In genomic region chr1:36217667-36218066, GRCh38 we compare ENCODE assay signal across 10 cellular contexts. TPM values are rescaled to one million over a fixed set of nuclear protein-coding genes. Genes with fewer than 3 reads are reported as not detected.
DNase-seq lines count a peak whose midpoint lies in the region; ATAC-seq and TF ChIP-seq lines count a peak whose summit lies in the region.
"Had no signal": no experiment of that assay in that cellular context is flagged by ENCODE, and none has a peak within 500 bp of the region (broad histone marks: within the 10 kb centered on the region; RNA-seq: fewer than 3 reads in every experiment).

No MANE protein-coding gene starts in this region.

- no peaks in the 10 kb centered on the region for H3K36me3 Mint-ChIP-seq in WTC11

- peak; percentile 62 for ATAC-seq in WTC11
- ATAC-seq in heart right ventricle: peak in 6 of 8 donors; percentile 65 to 78 (median 72)
- peak; percentile 51 for ATAC-seq in sciatic nerve
- ATAC-seq in HG02678 (IDR thresholded peaks at IDR 0.05; ENCODE audit: unreplicated experiment): no peak
- no peak for ATAC-seq in GM18520 (IDR thresholded peaks at IDR 0.05; ENCODE audit: unreplicated experiment)

- H3K4me3 Mint-ChIP-seq in WTC11: no peak overlapping the region

- POLR2A ChIA-PET in WTC11 (lab: Charles Lee): no interaction called here

- H3K4me1 ChIP-seq in heart right ventricle: peaks cover 0 to 17% (median under 1%) of the 10 kb centered on the region in 9 donors

- H3K4me1 Mint-ChIP-seq in WTC11: no peaks in the 10 kb centered on the region

- H3K27ac ChIP-seq in heart right ventricle: peak overlapping the region in 3 of 10 donors; percentile 20 to 30 (median 27)
- H3K27ac ChIP-seq: tibial artery had no signal

- WGBS in heart right ventricle, 2 donors: 42 to 50% methylated on average over 2 of the region's 2 CpGs

- DNase-seq in DMS 273 (lab: John Stamatoyannopoulos, UW; ENCODE audit: unreplicated experiment): peak; percentile 48
- no peak for DNase-seq in DMS 273 treated with DMSO at 0.1 percent for 48 hours (lab: John Stamatoyannopoulos, UW)
- DNase-seq in WTC11 (ENCODE audit: low spot score): no peak
- no peak for DNase-seq in heart right ventricle
- DNase-seq in sciatic nerve (ENCODE audit: low spot score): no peak
- DNase-seq in COLO668 (lab: John Stamatoyannopoulos, UW; ENCODE audit: unreplicated experiment): no peak
- DNase-seq: 8988T had no signal

- intact Hi-C loops in heart right ventricle (cut with DNase I): loop anchor here in 1 of 10 donors (10.0 kb wide), 1 partner anchor 123 kb away; no protein-coding TSS in a partner anchor
- intact Hi-C loops in sciatic nerve (cut with DNase I): no loop called here

- no peaks in the 10 kb centered on the region; the same call in 1 of the 2 replicates for H3K27me3 Mint-ChIP-seq in WTC11 (ENCODE audit: low read depth)

- peak overlapping the region; percentile 62 for H3K27ac Mint-ChIP-seq in WTC11

- H3K36me3 ChIP-seq in heart right ventricle: no peaks in the 10 kb centered on the region
- H3K36me3 ChIP-seq: tibial artery had no signal

- H3K4me3 ChIP-seq in heart right ventricle: no peak overlapping the region
- H3K4me3 ChIP-seq: tibial artery had no signal

- H3K9me3 Mint-ChIP-seq in WTC11: no peaks in the 10 kb centered on the region

- TF ChIP-seq CTCF in WTC11 (IDR thresholded peaks at IDR 0.05) (no peak), heart right ventricle (IDR thresholded peaks at IDR 0.05) (peak in 8 of 9 donors; percentile 7 to 62 (median 32))

- H3K27me3 ChIP-seq in heart right ventricle: no peaks in the 10 kb centered on the region
- H3K27me3 ChIP-seq: tibial artery had no signal

- CTCF ChIA-PET in WTC11 (lab: Charles Lee): interaction anchor here (0.6 to 0.7 kb wide), 2 partner anchors 23 to 209 kb away, joined by 3 to 5 read pairs; no protein-coding TSS in a partner anchor

- H3K9me3 ChIP-seq in heart right ventricle: no peaks in the 10 kb centered on the region
- H3K9me3 ChIP-seq: tibial artery had no signal

TF ChIP-seq in WTC11, 78 proteins besides CTCF, POLR2A, EP300 and RAD21:
- no peak for TF ChIP-seq ATF2 (CRISPR knock-in tag; IDR thresholded peaks at IDR 0.05; ENCODE audit: borderline replicate concordance, low read depth)
- TF ChIP-seq OVOL2 (CRISPR knock-in tag; IDR thresholded peaks at IDR 0.05; ENCODE audit: borderline replicate concordance): no peak
- no peak for TF ChIP-seq EMX1 (CRISPR knock-in tag; IDR thresholded peaks at IDR 0.05)
- TF ChIP-seq USF1 (CRISPR knock-in tag; IDR thresholded peaks at IDR 0.05): no peak
- no peak for TF ChIP-seq GRHL2 (CRISPR knock-in tag; IDR thresholded peaks at IDR 0.05; ENCODE audit: insufficient replicate concordance, severe bottlenecking)
- TF ChIP-seq ZNF138 (CRISPR knock-in tag; conservative IDR thresholded peaks at IDR 0.05): no peak
- no peak for TF ChIP-seq KAT7 (CRISPR knock-in tag; IDR thresholded peaks at IDR 0.05; ENCODE audit: borderline replicate concordance)
- no peak for TF ChIP-seq NR2C2 (CRISPR knock-in tag; IDR thresholded peaks at IDR 0.05)
- TF ChIP-seq TEAD4 (CRISPR knock-in tag; IDR thresholded peaks at IDR 0.05): no peak
- TF ChIP-seq, protein P1, sequence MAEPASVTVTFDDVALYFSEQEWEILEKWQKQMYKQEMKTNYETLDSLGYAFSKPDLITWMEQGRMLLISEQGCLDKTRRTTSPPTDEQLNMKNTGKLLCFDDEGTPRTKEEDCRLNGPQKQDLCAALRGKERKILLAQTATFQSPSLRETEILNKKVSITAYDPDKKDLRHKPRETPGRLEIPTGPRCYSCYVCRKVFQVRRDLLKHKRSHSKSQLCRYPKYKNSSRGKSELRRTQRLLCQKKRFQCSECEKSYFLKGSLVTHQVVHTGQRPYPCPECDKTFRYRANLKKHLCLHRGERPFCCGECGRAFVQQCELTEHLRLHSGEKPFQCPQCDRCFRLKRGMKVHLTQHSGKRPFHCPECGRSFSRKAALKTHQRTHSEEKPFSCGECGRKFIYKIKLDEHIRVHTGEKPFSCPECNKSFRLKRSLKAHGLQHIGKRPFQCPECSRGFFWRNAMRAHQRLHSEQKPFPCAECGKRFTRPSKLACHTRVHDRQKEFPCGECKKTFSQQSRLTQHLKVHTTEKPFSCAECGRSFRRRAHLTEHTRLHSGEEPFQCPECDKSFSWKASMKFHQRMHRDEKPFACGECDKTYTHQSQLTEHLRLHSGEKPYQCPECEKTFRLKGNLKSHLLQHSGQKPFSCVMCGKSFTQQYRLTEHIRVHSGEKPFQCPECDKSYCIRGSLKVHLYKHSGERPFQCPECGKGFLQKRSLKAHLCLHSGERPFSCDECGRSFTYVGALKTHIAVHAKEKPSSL (CRISPR knock-in tag; conservative IDR thresholded peaks at IDR 0.05): no peak
- TF ChIP-seq, protein P2, sequence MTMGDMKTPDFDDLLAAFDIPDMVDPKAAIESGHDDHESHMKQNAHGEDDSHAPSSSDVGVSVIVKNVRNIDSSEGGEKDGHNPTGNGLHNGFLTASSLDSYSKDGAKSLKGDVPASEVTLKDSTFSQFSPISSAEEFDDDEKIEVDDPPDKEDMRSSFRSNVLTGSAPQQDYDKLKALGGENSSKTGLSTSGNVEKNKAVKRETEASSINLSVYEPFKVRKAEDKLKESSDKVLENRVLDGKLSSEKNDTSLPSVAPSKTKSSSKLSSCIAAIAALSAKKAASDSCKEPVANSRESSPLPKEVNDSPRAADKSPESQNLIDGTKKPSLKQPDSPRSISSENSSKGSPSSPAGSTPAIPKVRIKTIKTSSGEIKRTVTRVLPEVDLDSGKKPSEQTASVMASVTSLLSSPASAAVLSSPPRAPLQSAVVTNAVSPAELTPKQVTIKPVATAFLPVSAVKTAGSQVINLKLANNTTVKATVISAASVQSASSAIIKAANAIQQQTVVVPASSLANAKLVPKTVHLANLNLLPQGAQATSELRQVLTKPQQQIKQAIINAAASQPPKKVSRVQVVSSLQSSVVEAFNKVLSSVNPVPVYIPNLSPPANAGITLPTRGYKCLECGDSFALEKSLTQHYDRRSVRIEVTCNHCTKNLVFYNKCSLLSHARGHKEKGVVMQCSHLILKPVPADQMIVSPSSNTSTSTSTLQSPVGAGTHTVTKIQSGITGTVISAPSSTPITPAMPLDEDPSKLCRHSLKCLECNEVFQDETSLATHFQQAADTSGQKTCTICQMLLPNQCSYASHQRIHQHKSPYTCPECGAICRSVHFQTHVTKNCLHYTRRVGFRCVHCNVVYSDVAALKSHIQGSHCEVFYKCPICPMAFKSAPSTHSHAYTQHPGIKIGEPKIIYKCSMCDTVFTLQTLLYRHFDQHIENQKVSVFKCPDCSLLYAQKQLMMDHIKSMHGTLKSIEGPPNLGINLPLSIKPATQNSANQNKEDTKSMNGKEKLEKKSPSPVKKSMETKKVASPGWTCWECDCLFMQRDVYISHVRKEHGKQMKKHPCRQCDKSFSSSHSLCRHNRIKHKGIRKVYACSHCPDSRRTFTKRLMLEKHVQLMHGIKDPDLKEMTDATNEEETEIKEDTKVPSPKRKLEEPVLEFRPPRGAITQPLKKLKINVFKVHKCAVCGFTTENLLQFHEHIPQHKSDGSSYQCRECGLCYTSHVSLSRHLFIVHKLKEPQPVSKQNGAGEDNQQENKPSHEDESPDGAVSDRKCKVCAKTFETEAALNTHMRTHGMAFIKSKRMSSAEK (CRISPR knock-in tag; IDR thresholded peaks at IDR 0.05; ENCODE audit: borderline replicate concordance): no peak
- TF ChIP-seq RORB (CRISPR knock-in tag; IDR thresholded peaks at IDR 0.05): no peak
- no peak for TF ChIP-seq MAX (CRISPR knock-in tag; IDR thresholded peaks at IDR 0.05)
- TF ChIP-seq SMAD3 (CRISPR knock-in tag; IDR thresholded peaks at IDR 0.05; ENCODE audit: borderline replicate concordance): no peak

RNA-seq across cellular contexts. Expression of gene THRAP3, which starts 6.6 kb away (rescaled TPM):
- total RNA-seq in WTC11 (2021): 150 to 160 TPM (median 153 TPM) in 3 replicates
- total RNA-seq in heart right ventricle: 100 to 1,000 TPM in 5 of 10 donors, 10 to 100 TPM in 5; 85.3 to 109 (median 100) TPM
- 10 to 100 TPM; 22.8 to 35.1 TPM for polyA plus RNA-seq in heart right ventricle
- 101 TPM for total RNA-seq in sciatic nerve

Comparison
In these comparisons a context has a peak if more than half of its experiments do, and no peak if none do; other contexts are left out.
1. ATAC-seq: peak in WTC11 (single experiment), heart right ventricle (6 of 8) and sciatic nerve (single experiment); none in HG02678 (single experiment) and GM18520 (single experiment).